22 cellular contexts compared by ENCODE assay signal in genomic region chr15:31452595-31453557, GRCh38.
DNase-seq lines count a peak whose midpoint lies in the region; ATAC-seq and TF ChIP-seq lines count a peak whose summit lies in the region.
"Had no signal": no experiment of that assay in that cellular context is flagged by ENCODE, and none has a peak within 500 bp of the region (broad histone marks: within the 10 kb centered on the region; RNA-seq: fewer than 3 reads in every experiment).

No MANE protein-coding gene starts in this region.

- H3K27me3 ChIP-seq in GM23338 (ENCODE audit: insufficient read depth): no peaks in the 10 kb centered on the region
- H3K27me3 ChIP-seq: dorsolateral prefrontal cortex had no signal

- 0 out of 2 replicates have a peak overlapping the region, but pooled peaks have one; percentile 43 for H2AFZ ChIP-seq in GM23338

- peaks cover 7% of the 10 kb centered on the region for H3K9me3 Mint-ChIP-seq in activated CD4-positive, alpha-beta memory T cell treated with anti-CD3 and anti-CD28 coated beads for 36 hours
- H3K9me3 Mint-ChIP-seq in activated CD4-positive, alpha-beta memory T cell treated with anti-CD3 and anti-CD28 coated beads, Interleukin-2, amount 10 ng/mL, durations not matched to agents 7 days and 5 days: peaks cover 9% of the 10 kb centered on the region
- H3K9me3 Mint-ChIP-seq in GM23338: no peaks in the 10 kb centered on the region

- ATAC-seq in GM23338: no peak
- ATAC-seq in left ventricle myocardium superior: peak; percentile 63
- ATAC-seq: stimulated activated effector memory CD8-positive, alpha-beta T cell treated with anti-CD3 and anti-CD28 coated beads, Interleukin-12 subunit alpha, Interleukin-12 subunit beta, amount 100 ng/mL, for 72 hours had no signal

- CTCF ChIA-PET in activated CD4-positive, alpha-beta memory T cell treated with anti-CD3 and anti-CD28 coated beads for 36 hours (lab: Charles Lee): interaction anchor here (1.2 kb wide), 1 partner anchor 19 kb away, joined by 3 read pairs; no protein-coding TSS in a partner anchor
- CTCF ChIA-PET in activated CD4-positive, alpha-beta memory T cell treated with anti-CD3 and anti-CD28 coated beads, Interleukin-2, amount 10 ng/mL, durations not matched to agents 7 days and 5 days (lab: Charles Lee): no interaction called here

- intact Hi-C loops in activated CD4-positive, alpha-beta memory T cell treated with anti-CD3 and anti-CD28 coated beads for 36 hours (cut with micrococcal nuclease): no loop called here
- intact Hi-C loops in left ventricle myocardium superior (cut with micrococcal nuclease): no loop called here

- no peaks in the 10 kb centered on the region for H3F3A ChIP-seq in GM23338 (replicated peaks; ENCODE audit: low read depth)

- peaks cover 19% of the 10 kb centered on the region for H3K4me1 Mint-ChIP-seq in activated CD4-positive, alpha-beta memory T cell treated with anti-CD3 and anti-CD28 coated beads for 36 hours (ENCODE audit: low read depth)
- H3K4me1 Mint-ChIP-seq in activated CD4-positive, alpha-beta memory T cell treated with anti-CD3 and anti-CD28 coated beads, Interleukin-2, amount 10 ng/mL, durations not matched to agents 7 days and 5 days: peaks cover 13% of the 10 kb centered on the region
- H3K4me1 Mint-ChIP-seq in GM23338: no peaks in the 10 kb centered on the region; the same call in 2 of the 3 replicates

- no peak overlapping the region for H3K27ac ChIP-seq in GM23338 (ENCODE audit: low read depth)
- H3K27ac ChIP-seq: dorsolateral prefrontal cortex, prostate gland had no signal

- no peaks in the 10 kb centered on the region for H3K36me3 ChIP-seq in GM23338 (ENCODE audit: insufficient read depth)
- H3K36me3 ChIP-seq: prostate gland had no signal

- H3K4me1 ChIP-seq in GM23338 (ENCODE audit: insufficient read depth): no peaks in the 10 kb centered on the region
- H3K4me1 ChIP-seq: prostate gland had no signal

- no peak overlapping the region for H3K27ac Mint-ChIP-seq in activated CD4-positive, alpha-beta memory T cell treated with anti-CD3 and anti-CD28 coated beads for 36 hours
- no peak overlapping the region for H3K27ac Mint-ChIP-seq in activated CD4-positive, alpha-beta memory T cell treated with anti-CD3 and anti-CD28 coated beads, Interleukin-2, amount 10 ng/mL, durations not matched to agents 7 days and 5 days
- H3K27ac Mint-ChIP-seq in GM23338: no peak overlapping the region
- H3K27ac Mint-ChIP-seq: activated CD4-positive, alpha-beta T cell treated with anti-CD3 and anti-CD28 coated beads, Interleukin-2, amount 10 ng/mL, durations not matched to agents 7 days and 5 days; activated naive CD8-positive, alpha-beta T cell treated with anti-CD3 and anti-CD28 coated beads, Interleukin-2, amount 10 ng/mL, durations not matched to agents 7 days and 5 days; memory B cell; stimulated activated effector memory CD8-positive, alpha-beta T cell treated with anti-CD3 and anti-CD28 coated beads, Interleukin-12 subunit alpha, Interleukin-12 subunit beta, amount 100 ng/mL, for 72 hours had no signal

- POLR2A ChIA-PET in activated CD4-positive, alpha-beta memory T cell treated with anti-CD3 and anti-CD28 coated beads for 36 hours (lab: Charles Lee): no interaction called here
- POLR2A ChIA-PET in activated CD4-positive, alpha-beta memory T cell treated with anti-CD3 and anti-CD28 coated beads, Interleukin-2, amount 10 ng/mL, durations not matched to agents 7 days and 5 days (lab: Charles Lee): interaction anchor here (0.7 to 1.6 kb wide), 3 partner anchors 11 to 20 kb away, joined by 3 to 5 read pairs (median 5); no protein-coding TSS in a partner anchor

- no peaks in the 10 kb centered on the region for H3K27me3 Mint-ChIP-seq in activated CD4-positive, alpha-beta memory T cell treated with anti-CD3 and anti-CD28 coated beads for 36 hours
- H3K27me3 Mint-ChIP-seq in activated CD4-positive, alpha-beta memory T cell treated with anti-CD3 and anti-CD28 coated beads, Interleukin-2, amount 10 ng/mL, durations not matched to agents 7 days and 5 days: no peaks in the 10 kb centered on the region
- peaks cover 3% of the 10 kb centered on the region for H3K27me3 Mint-ChIP-seq in GM23338 (ENCODE audit: insufficient read depth, low read depth, poor library complexity)
- H3K27me3 Mint-ChIP-seq: activated CD4-positive, alpha-beta T cell treated with anti-CD3 and anti-CD28 coated beads, Interleukin-2, amount 10 ng/mL, durations not matched to agents 7 days and 5 days; activated naive CD8-positive, alpha-beta T cell treated with anti-CD3 and anti-CD28 coated beads, Interleukin-2, amount 10 ng/mL, durations not matched to agents 7 days and 5 days; central memory CD8-positive, alpha-beta T cell had no signal

- H3K4me3 ChIP-seq in GM23338: no peak overlapping the region
- H3K4me3 ChIP-seq: dorsolateral prefrontal cortex, prostate gland had no signal

- H3K4me2 ChIP-seq in GM23338: no peak overlapping the region
- H3K4me2 ChIP-seq: SK-N-SH had no signal

- TF ChIP-seq CTCF in GM23338 (conservative IDR thresholded peaks at IDR 0.05; ENCODE audit: low read depth in 2 of 2): no peak

- H4K20me1 ChIP-seq in GM23338 (replicated peaks; ENCODE audit: insufficient read depth): no peaks in the 10 kb centered on the region

- no peak overlapping the region for H3K4me3 Mint-ChIP-seq in activated CD4-positive, alpha-beta memory T cell treated with anti-CD3 and anti-CD28 coated beads for 36 hours
- no peak overlapping the region for H3K4me3 Mint-ChIP-seq in activated CD4-positive, alpha-beta memory T cell treated with anti-CD3 and anti-CD28 coated beads, Interleukin-2, amount 10 ng/mL, durations not matched to agents 7 days and 5 days
- H3K4me3 Mint-ChIP-seq in GM23338: no peak overlapping the region
- H3K4me3 Mint-ChIP-seq: activated CD4-positive, alpha-beta T cell treated with anti-CD3 and anti-CD28 coated beads, Interleukin-2, amount 10 ng/mL, durations not matched to agents 7 days and 5 days; activated naive CD8-positive, alpha-beta T cell treated with anti-CD3 and anti-CD28 coated beads, Interleukin-2, amount 10 ng/mL, durations not matched to agents 7 days and 5 days; central memory CD8-positive, alpha-beta T cell; memory B cell; stimulated activated effector memory CD8-positive, alpha-beta T cell treated with anti-CD3 and anti-CD28 coated beads, Interleukin-12 subunit alpha, Interleukin-12 subunit beta, amount 100 ng/mL, for 72 hours had no signal

- H3K36me3 Mint-ChIP-seq in activated CD4-positive, alpha-beta memory T cell treated with anti-CD3 and anti-CD28 coated beads for 36 hours: peaks cover 5% of the 10 kb centered on the region
- peaks cover 6% of the 10 kb centered on the region for H3K36me3 Mint-ChIP-seq in activated CD4-positive, alpha-beta memory T cell treated with anti-CD3 and anti-CD28 coated beads, Interleukin-2, amount 10 ng/mL, durations not matched to agents 7 days and 5 days (ENCODE audit: low read depth)
- H3K36me3 Mint-ChIP-seq in GM23338 (ENCODE audit: low read depth): no peaks in the 10 kb centered on the region
- H3K36me3 Mint-ChIP-seq: stimulated activated effector memory CD8-positive, alpha-beta T cell treated with anti-CD3 and anti-CD28 coated beads, Interleukin-12 subunit alpha, Interleukin-12 subunit beta, amount 100 ng/mL, for 72 hours had no signal

- 0 out of 2 replicates have a peak, but pooled peaks cover 5% of the 10 kb centered on the region for H3K9me2 ChIP-seq in GM23338 (ENCODE audit: insufficient read depth)
- H3K9me2 ChIP-seq: SK-N-SH had no signal

- DNase-seq in activated CD4-positive, alpha-beta memory T cell treated with anti-CD3 and anti-CD28 coated beads for 36 hours: peak; percentile 5
- DNase-seq in activated CD4-positive, alpha-beta memory T cell treated with anti-CD3 and anti-CD28 coated beads, Interleukin-2, amount 10 ng/mL, durations not matched to agents 7 days and 5 days: no peak
- DNase-seq in GM23338 (ENCODE audit: low spot score) (no peak), left ventricle myocardium superior (peak; percentile 54), putamen (ENCODE audit: low spot score) (no peak), islet precursor cell (no peak), CD1c-positive myeloid dendritic cell (ENCODE audit: extremely low spot score) (no peak)
- DNase-seq in stimulated activated CD8-positive, alpha-beta memory T cell treated with anti-CD3 and anti-CD28 coated beads, Interleukin-4, amount 100 ng/mL, for 48 hours: peak; percentile 17
- DNase-seq: 8988T; activated CD4-positive, alpha-beta T cell treated with anti-CD3 and anti-CD28 coated beads, Interleukin-2, amount 10 ng/mL, durations not matched to agents 7 days and 5 days; activated naive CD8-positive, alpha-beta T cell treated with anti-CD3 and anti-CD28 coated beads, Interleukin-2, amount 10 ng/mL, durations not matched to agents 7 days and 5 days; dorsolateral prefrontal cortex; H7; NCI-H1092; NCI-H187 treated with DMSO at 0.1 percent for 48 hours; NCI-H526 treated with DMSO at 0.1 percent for 48 hours; SK-N-SH; small intestine had no signal

- no peaks in the 10 kb centered on the region for H3K79me2 ChIP-seq in GM23338 (replicated peaks; ENCODE audit: insufficient read depth)

TF ChIP-seq in GM23338, 12 proteins besides CTCF, POLR2A, EP300 and RAD21 (continues in another document):
- TF ChIP-seq CREB1 (CRISPR knock-in tag; IDR thresholded peaks at IDR 0.05; ENCODE audit: low read depth) (no peak), ZNF114 (CRISPR knock-in tag; IDR thresholded peaks at IDR 0.05) (no peak), POLR2AphosphoS5 (IDR thresholded peaks at IDR 0.05; ENCODE audit: low read depth) (no peak)

Comparison
In these comparisons a context has a peak if more than half of its experiments do, and no peak if none do; other contexts are left out.
1. DNase-seq: peak in activated CD4-positive, alpha-beta memory T cell treated with anti-CD3 and anti-CD28 coated beads for 36 hours (single experiment), left ventricle myocardium superior (single experiment) and stimulated activated CD8-positive, alpha-beta memory T cell treated with anti-CD3 and anti-CD28 coated beads, Interleukin-4, amount 100 ng/mL, for 48 hours (single experiment); none in activated CD4-positive, alpha-beta memory T cell treated with anti-CD3 and anti-CD28 coated beads, Interleukin-2, amount 10 ng/mL, durations not matched to agents 7 days and 5 days (single experiment), GM23338 (single experiment), putamen (single experiment), islet precursor cell (single experiment) and CD1c-positive myeloid dendritic cell (single experiment).